In genomic region chr1:148952938-148953616, GRCh38 we compare ENCODE assay signal across 8 cellular contexts.
DNase-seq lines count a peak whose midpoint lies in the region; ATAC-seq, FAIRE-seq and TF ChIP-seq lines count a peak whose summit lies in the region.
"Not testable (repeated sequence)": the region's sequence is repeated elsewhere in the genome, so short reads cannot be mapped to it uniquely, and the experiment has no call there.

No MANE protein-coding gene starts in this region.

- H3K4me1 ChIP-seq in HUES6 (ENCODE audit: control insufficient read depth, insufficient read depth, low read length); SJSA1 (replicated peaks); small intestine (ENCODE audit: control insufficient read depth in 2 of 2, insufficient read depth in 1 of 2, low read depth in 1 of 2, low read length in 1 of 2): not testable (repeated sequence)

- DNase-seq in Ammon's horn (ENCODE audit: low spot score) (peak; percentile 35), SJSA1 (ENCODE audit: low read depth in 1 of 2, low spot score in 2 of 2) (peak; percentile 19 to 39), medulla oblongata (ENCODE audit: extremely low spot score) (peak; percentile 44), small intestine (peak; percentile 29)
- not testable (repeated sequence) for DNase-seq in fibroblast of pulmonary artery (ENCODE audit: low read depth)

- H3K4me3 ChIP-seq in HUES6 (ENCODE audit: low read depth, low read length) (peak overlapping the region; percentile 60), fibroblast of pulmonary artery (replicated peaks; ENCODE audit: low read depth, low read length) (peak overlapping the region; percentile 60), small intestine (ENCODE audit: low read depth in 1 of 2, low read length in 2 of 2) (peak overlapping the region in 1 of 2 donors; percentile 54)
- not testable (repeated sequence) for H3K4me3 ChIP-seq in SJSA1

- H3K4me1 Mint-ChIP-seq in activated naive CD8-positive, alpha-beta T cell (ENCODE audit: low read depth) = peaks cover 16% of the 10 kb centered on the region

- not testable (repeated sequence) for H3K27me3 Mint-ChIP-seq in activated naive CD8-positive, alpha-beta T cell

- H3K27ac Mint-ChIP-seq in activated naive CD8-positive, alpha-beta T cell = not testable (repeated sequence)

- WGBS in small intestine, 3 donors = 1 to 6% (median 4%) methylated on average over 23 to 24 of the region's 28 CpGs

- H3K4me3 Mint-ChIP-seq in activated naive CD8-positive, alpha-beta T cell = peak overlapping the region; percentile 86

- not testable (repeated sequence) for H3K9ac ChIP-seq in HUES6 (ENCODE audit: low read length)

- FAIRE-seq in small intestine (lab: Jason Lieb, UNC) = not testable (repeated sequence)

- not testable (repeated sequence) for H3K36me3 ChIP-seq in HUES6 (ENCODE audit: control insufficient read depth, insufficient read depth, low read length); SJSA1; small intestine (ENCODE audit: control insufficient read depth in 2 of 2, insufficient read depth in 2 of 2, low read length in 2 of 2)

- H3K27me3 ChIP-seq in HUES6 (ENCODE audit: control insufficient read depth, insufficient read depth, low read length); SJSA1 (replicated peaks); small intestine (ENCODE audit: control insufficient read depth in 2 of 2, insufficient read depth in 2 of 2, low read length in 2 of 2): not testable (repeated sequence)

- not testable (repeated sequence) for H3K9me3 Mint-ChIP-seq in activated naive CD8-positive, alpha-beta T cell (ENCODE audit: low read depth)

- not testable (repeated sequence) for H3K9me3 ChIP-seq in HUES6 (ENCODE audit: control insufficient read depth, insufficient read depth, low read depth, low read length); SJSA1 (replicated peaks); small intestine (ENCODE audit: control insufficient read depth, low read depth)

- H3K27ac ChIP-seq in HUES6 (ENCODE audit: low read depth, low read length); SJSA1: not testable (repeated sequence)
- H3K27ac ChIP-seq in small intestine (ENCODE audit: low read depth in 1 of 2, low read length in 1 of 2) = peak overlapping the region in 1 of 2 donors; percentile 48

- not testable (repeated sequence) for TF ChIP-seq CTCF in fibroblast of pulmonary artery (IDR thresholded peaks at IDR 0.05; ENCODE audit: low read length, missing control alignments)

- peak; percentile 6 for ATAC-seq in GM19328 (IDR thresholded peaks at IDR 0.05; ENCODE audit: unreplicated experiment)

- not testable (repeated sequence) for H3K36me3 Mint-ChIP-seq in activated naive CD8-positive, alpha-beta T cell
